ENCODE assay signal across 1 cellular context in the genomic region with DNA sequence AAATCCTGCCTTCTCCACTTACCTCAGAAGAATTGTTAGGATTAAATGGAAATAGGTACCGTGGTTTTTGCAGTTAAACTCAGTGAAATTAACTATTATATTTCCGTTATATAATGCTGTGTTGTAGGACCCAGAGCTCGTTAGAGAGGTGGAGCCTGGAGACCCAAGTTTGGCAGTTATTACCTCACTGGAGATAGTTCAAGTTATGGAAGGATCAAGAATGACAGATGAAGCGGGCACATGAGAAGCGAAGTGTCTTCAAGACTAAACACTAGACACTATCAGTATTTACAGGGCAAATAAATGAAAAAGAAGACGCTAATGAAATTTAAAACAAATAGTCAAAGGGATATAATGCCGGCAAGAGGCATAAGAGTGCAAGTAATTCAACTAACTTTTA.
TF ChIP-seq lines count a peak whose summit lies in the region.

No MANE protein-coding gene starts in this region.

TF ChIP-seq in H1, 55 proteins besides CTCF, POLR2A, EP300 and RAD21:
- no peak for TF ChIP-seq HDAC2 (IDR thresholded peaks at IDR 0.05; ENCODE audit: borderline replicate concordance in 1 of 2, low read depth in 2 of 2, low read length in 2 of 2)
- TF ChIP-seq SAP30 (IDR thresholded peaks at IDR 0.05; ENCODE audit: insufficient read depth, insufficient replicate concordance, low read length): no peak
- no peak for TF ChIP-seq SUZ12 (IDR thresholded peaks at IDR 0.05; ENCODE audit: low read length)
- no peak for TF ChIP-seq SP1 (IDR thresholded peaks at IDR 0.05; ENCODE audit: low read depth, low read length)
- TF ChIP-seq BACH1 (IDR thresholded peaks at IDR 0.05; ENCODE audit: low read length): no peak
- TF ChIP-seq RNF2 (IDR thresholded peaks at IDR 0.05; ENCODE audit: borderline replicate concordance, low read depth, low read length, missing control alignments, poor library complexity, severe bottlenecking): no peak
- no peak for TF ChIP-seq CBX8 (IDR thresholded peaks at IDR 0.05; ENCODE audit: borderline replicate concordance, low read depth, low read length)
- TF ChIP-seq, protein P1, sequence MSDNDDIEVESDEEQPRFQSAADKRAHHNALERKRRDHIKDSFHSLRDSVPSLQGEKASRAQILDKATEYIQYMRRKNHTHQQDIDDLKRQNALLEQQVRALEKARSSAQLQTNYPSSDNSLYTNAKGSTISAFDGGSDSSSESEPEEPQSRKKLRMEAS (IDR thresholded peaks at IDR 0.05): no peak
- no peak for TF ChIP-seq SP2 (IDR thresholded peaks at IDR 0.05; ENCODE audit: low read length)
- no peak for TF ChIP-seq USF2 (IDR thresholded peaks at IDR 0.05; ENCODE audit: low read length)
- TF ChIP-seq, protein P2, sequence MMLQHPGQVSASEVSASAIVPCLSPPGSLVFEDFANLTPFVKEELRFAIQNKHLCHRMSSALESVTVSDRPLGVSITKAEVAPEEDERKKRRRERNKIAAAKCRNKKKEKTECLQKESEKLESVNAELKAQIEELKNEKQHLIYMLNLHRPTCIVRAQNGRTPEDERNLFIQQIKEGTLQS (IDR thresholded peaks at IDR 0.05; ENCODE audit: insufficient read depth, low read depth, low read length): no peak
- no peak for TF ChIP-seq POU5F1 (IDR thresholded peaks at IDR 0.05; ENCODE audit: low read depth, low read length)
- TF ChIP-seq RFX5 (IDR thresholded peaks at IDR 0.05; ENCODE audit: borderline replicate concordance, low read depth, low read length): no peak
- no peak for TF ChIP-seq CHD2 (IDR thresholded peaks at IDR 0.05; ENCODE audit: low read length)
- no peak for TF ChIP-seq RXRA (IDR thresholded peaks at IDR 0.05; ENCODE audit: insufficient read depth, low read depth, low read length)
- TF ChIP-seq JUND (IDR thresholded peaks at IDR 0.05; ENCODE audit: low read length): no peak
- TF ChIP-seq MAFK (IDR thresholded peaks at IDR 0.05; ENCODE audit: low read depth, low read length): no peak
- TF ChIP-seq CREB1 (IDR thresholded peaks at IDR 0.05): no peak
- no peak for TF ChIP-seq KDM5A (IDR thresholded peaks at IDR 0.05; ENCODE audit: low read length)
